In the genomic region with DNA sequence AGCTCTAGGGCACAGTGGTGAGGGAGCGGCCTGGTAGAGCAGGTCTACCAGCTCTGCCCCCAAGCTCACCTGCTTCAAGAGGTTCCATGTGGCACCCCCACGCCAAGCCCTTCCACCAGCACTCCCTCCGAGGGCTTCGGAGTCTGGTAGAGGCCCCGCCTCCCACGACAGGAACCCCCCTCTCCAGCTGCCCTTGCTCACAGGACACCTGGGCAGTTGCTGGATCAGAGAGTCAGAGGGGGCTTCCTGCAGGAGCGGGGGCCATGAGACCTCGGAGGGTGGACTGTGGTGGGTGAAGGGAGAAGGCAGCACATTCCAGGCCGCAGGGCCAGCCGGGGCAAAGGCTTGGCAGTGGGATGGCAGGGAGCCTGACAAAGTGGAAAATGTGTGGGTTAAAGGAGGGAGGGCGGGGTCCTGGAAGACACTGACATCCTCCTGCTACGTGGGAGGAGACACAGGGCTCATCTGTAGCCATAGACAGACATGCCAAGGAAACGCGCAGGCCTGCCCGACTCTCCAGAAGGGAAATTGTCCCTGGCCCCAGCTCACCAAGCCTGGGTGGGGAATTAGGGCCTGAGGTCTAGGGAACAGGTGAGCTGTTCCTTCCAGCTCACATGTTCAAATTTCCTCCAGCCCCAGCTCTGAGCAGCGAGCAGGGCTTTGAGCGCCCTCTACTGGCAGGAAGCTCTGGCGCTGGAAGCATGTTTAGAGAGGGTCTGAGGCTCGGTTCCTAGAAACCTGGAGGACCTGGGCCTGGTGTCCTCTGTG, we compare ENCODE assay signal across 8 cellular contexts.
A peak's percentile ranks its signal among the peaks of the same experiment; 100 is the strongest.
DNase-seq lines count a peak whose midpoint lies in the region; ATAC-seq, FAIRE-seq and TF ChIP-seq lines count a peak whose summit lies in the region.

No MANE protein-coding gene starts in this region.

- H3K27ac ChIP-seq in RWPE1 = no peak overlapping the region
- no peak overlapping the region for H3K27ac ChIP-seq in gastroesophageal sphincter
- no peak overlapping the region for H3K27ac ChIP-seq in pancreas

- H3K4me1 ChIP-seq in gastroesophageal sphincter (peaks cover 0 to 17% (median 0%) of the 10 kb centered on the region in 3 donors), pancreas (peaks cover 0 to 6% (median 6%) of the 10 kb centered on the region in 3 donors)

- ATAC-seq in gastroesophageal sphincter (no peak), pancreas (peak; percentile 12 to 45 (median 40)), HG03469 (IDR thresholded peaks at IDR 0.05; ENCODE audit: unreplicated experiment) (no peak)

- POLR2A ChIA-PET in RWPE1 (lab: Yijun Ruan, JAX; ENCODE audit: low non-redundant PET) = no interaction called here

- peak; percentile 100 for TF ChIP-seq CTCF in RWPE1 (conservative IDR thresholded peaks at IDR 0.05; ENCODE audit: low read depth)
- peak in 3 of 4 experiments; percentile 69 to 95 (median 89) for TF ChIP-seq CTCF in gastroesophageal sphincter (IDR thresholded peaks at IDR 0.05)
- TF ChIP-seq CTCF in pancreas (IDR thresholded peaks at IDR 0.05) = peak; percentile 93 to 97 (median 96)

- TF ChIP-seq POLR2A in gastroesophageal sphincter (IDR thresholded peaks at IDR 0.05) = no peak

- H3K4me3 ChIP-seq in gastroesophageal sphincter (no peak overlapping the region), pancreas (no peak overlapping the region)

- DNase-seq in DMS153 treated with DMSO at 0.1 percent for 48 hours (lab: John Stamatoyannopoulos, UW; ENCODE audit: unreplicated experiment) (peak; percentile 64), LHCN-M2 (ENCODE audit: low read depth) (peak; percentile 56), RWPE1 (ENCODE audit: low spot score) (peak; percentile 90), pancreas (peak; percentile 66 to 96 (median 88)), ureter (ENCODE audit: low spot score) (peak; percentile 72)
- peak; percentile 68 for DNase-seq in activated effector memory CD4-positive, alpha-beta T cell treated with Interleukin-2 at 50 U/mL for 16 hours

- FAIRE-seq in pancreas (lab: Jason Lieb, UNC) = no peak

- H3K36me3 ChIP-seq in gastroesophageal sphincter (no peaks in the 10 kb centered on the region), pancreas (no peaks in the 10 kb centered on the region)

- no peak for TF ChIP-seq EP300 in gastroesophageal sphincter (IDR thresholded peaks at IDR 0.05)

- intact Hi-C loops in pancreas (cut with DNase I) = loop anchor here in 2 of 3 donors (5.0 to 10.0 kb wide), 4 partner anchors 61 to 474 kb away; no protein-coding TSS in a partner anchor

- H3K27me3 ChIP-seq in gastroesophageal sphincter = peaks cover 28% of the 10 kb centered on the region
- H3K27me3 ChIP-seq in pancreas = no peaks in the 10 kb centered on the region

- WGBS in gastroesophageal sphincter (ENCODE audit: low coverage in 1 of 2), 2 donors = 0 to 57% methylated on average over 3 to 5 of the region's 19 CpGs
- 36 to 44% methylated on average over 19 of the region's 19 CpGs for WGBS in pancreas, 2 donors

- H3K9me3 ChIP-seq in gastroesophageal sphincter = no peaks in the 10 kb centered on the region
- no peaks in the 10 kb centered on the region for H3K9me3 ChIP-seq in pancreas

- CTCF ChIA-PET in RWPE1 (lab: Yijun Ruan, JAX) = interaction anchor here (0.5 to 3.4 kb wide), 47 partner anchors 8 to 1876 kb away, joined by 3 to 44 read pairs (median 4); no protein-coding TSS in a partner anchor

Comparison
In these comparisons a context has a peak if more than half of its experiments do, and no peak if none do; other contexts are left out.
1. ATAC-seq: peak in pancreas (4 of 4); none in gastroesophageal sphincter (single experiment) and HG03469 (single experiment).
2. Peak in every context shown above with its lines, with median percentiles within 50 percentile points of each other: DNase-seq and CTCF ChIP-seq.